Comparison of ENCODE assay signal across 8 cellular contexts in genomic region chr16:55142405-55142804, GRCh38.
"Had no signal": no experiment of that assay in that cellular context is flagged by ENCODE, and none has a peak within 500 bp of the region (broad histone marks: within the 10 kb centered on the region; RNA-seq: fewer than 3 reads in every experiment).

No MANE protein-coding gene starts in this region.

- DNase-seq: GOT3, HFFc6, IMR-90, KG1 had no signal

- H3K36me3 ChIP-seq: HAP-1 had no signal

- H3K27ac Mint-ChIP-seq: HFFc6 had no signal

- FAIRE-seq: H54, HTR-8/SVneo, K562 had no signal

- H3K4me3 ChIP-seq: HAP-1, K562 had no signal

- H3K9me3 ChIP-seq: HAP-1 had no signal

- H3K4me1 ChIP-seq: HAP-1 had no signal

- H3K4me3 Mint-ChIP-seq: HFFc6 had no signal
